In the genomic region with DNA sequence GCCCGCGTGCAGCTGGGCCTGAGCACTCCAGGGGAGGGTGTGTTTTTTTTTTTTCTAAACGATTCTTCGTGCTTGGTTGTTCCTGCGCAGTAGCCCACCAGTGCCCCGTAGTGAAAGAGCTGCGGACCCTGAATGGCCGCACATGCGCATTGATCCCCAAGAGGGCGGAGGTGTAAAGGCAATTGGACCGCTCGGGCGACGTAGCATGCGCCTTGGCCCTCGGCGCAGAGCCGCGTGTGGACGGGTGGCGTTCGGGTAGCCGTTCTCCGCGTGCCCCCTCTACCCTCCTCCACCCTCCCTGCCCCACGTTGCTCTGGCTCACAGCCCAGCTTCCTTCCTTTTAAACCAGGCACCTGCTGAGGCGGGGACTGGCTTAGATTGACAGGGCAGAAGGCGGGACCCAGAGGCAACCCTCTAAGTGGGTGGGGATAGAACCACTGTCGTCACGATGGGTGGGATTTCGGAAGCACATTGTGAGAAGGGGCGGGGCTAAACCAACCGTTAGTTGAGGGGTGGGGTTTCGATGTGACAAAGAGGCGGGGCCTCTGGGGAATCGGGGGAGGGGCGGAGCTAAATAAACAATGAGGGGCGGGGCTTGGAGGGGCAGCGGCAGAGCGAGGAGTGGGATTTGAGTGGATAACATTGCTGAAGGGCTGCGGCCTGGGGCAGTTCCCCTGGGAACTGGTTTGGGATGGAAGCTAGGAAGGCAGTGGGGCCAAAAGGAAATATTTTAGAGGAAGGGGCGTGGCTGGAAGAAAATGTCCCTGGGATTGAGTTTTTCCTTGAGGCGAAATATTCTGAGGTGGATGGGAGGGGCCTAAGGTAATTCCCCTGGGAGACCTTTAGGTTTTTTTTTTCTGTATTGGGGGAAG, we compare ENCODE assay signal across 8 cellular contexts. TPM values are rescaled to one million over a fixed set of nuclear protein-coding genes. Genes with fewer than 3 reads are reported as not detected.
A peak's percentile ranks its signal among the peaks of the same experiment; 100 is the strongest.
DNase-seq lines count a peak whose midpoint lies in the region; ATAC-seq and TF ChIP-seq lines count a peak whose summit lies in the region.

No MANE protein-coding gene starts in this region.

- TF ChIP-seq POLR2A in upper lobe of left lung (IDR thresholded peaks at IDR 0.05): peak in 2 of 4 donors; percentile 61 to 85

- 2% methylated on average over 40 to 43 of the region's 43 CpGs for WGBS in heart right ventricle, 2 donors
- 2 to 7% methylated on average over 31 to 41 of the region's 43 CpGs for WGBS in upper lobe of left lung, 2 donors

- intact Hi-C loops in heart right ventricle (cut with DNase I): loop anchor here in 4 of 10 donors (2.0 to 10.0 kb wide), 4 partner anchors 48 to 205 kb away; a partner anchor contains a TSS
- intact Hi-C loops in posterior cingulate gyrus (cut with DNase I): loop anchor here (5.0 kb wide), 1 partner anchor 402 kb away; no protein-coding TSS in a partner anchor

- peak; percentile 56 for ATAC-seq in HG02763 (IDR thresholded peaks at IDR 0.05; ENCODE audit: unreplicated experiment)
- ATAC-seq in heart right ventricle: peak; percentile 92 to 96 (median 93)
- peak; percentile 93 to 95 for ATAC-seq in upper lobe of left lung (ENCODE audit: low FRiP score in 2 of 2)

- H3K4me3 ChIP-seq in GM12865 (ENCODE audit: low read depth, low read length) (peak overlapping the region; percentile 82), adipocyte (ENCODE audit: low read length) (peak overlapping the region; percentile 97), heart right ventricle (peak overlapping the region; percentile 66 to 98 (median 94)), upper lobe of left lung (peak overlapping the region; percentile 73 to 100 (median 84))

- H3K36me3 ChIP-seq in adipocyte (ENCODE audit: control insufficient read depth, insufficient read depth, low read length, severe bottlenecking) (peaks cover 31% of the 10 kb centered on the region), heart right ventricle (peaks cover 0 to 44% (median 0%) of the 10 kb centered on the region in 9 donors), upper lobe of left lung (peaks cover 0 to 25% (median 18%) of the 10 kb centered on the region in 4 donors)

- H3K9ac ChIP-seq in adipocyte (ENCODE audit: low read length): peak overlapping the region; percentile 93

- no peaks in the 10 kb centered on the region for H3K27me3 ChIP-seq in adipocyte (replicated peaks; ENCODE audit: control insufficient read depth, insufficient read depth, low read length)
- no peaks in the 10 kb centered on the region for H3K27me3 ChIP-seq in heart right ventricle
- no peaks in the 10 kb centered on the region for H3K27me3 ChIP-seq in upper lobe of left lung

- TF ChIP-seq EP300 in upper lobe of left lung (IDR thresholded peaks at IDR 0.05): no peak

- DNase-seq in GM12865 (ENCODE audit: low read depth) (peak; percentile 99), NCI-H1417 treated with DMSO at 0.1 percent for 48 hours (lab: John Stamatoyannopoulos, UW) (peak; percentile 86), SW 1271 (lab: John Stamatoyannopoulos, UW) (peak; percentile 44 to 86), adipocyte (ENCODE audit: low read depth) (peak; percentile 98), heart right ventricle (peak; percentile 90 to 96), posterior cingulate gyrus (peak; percentile 84 to 99 (median 92)), upper lobe of left lung (peak; percentile 94)

- no peaks in the 10 kb centered on the region for H3K9me3 ChIP-seq in adipocyte (ENCODE audit: control insufficient read depth, low read length)
- no peaks in the 10 kb centered on the region for H3K9me3 ChIP-seq in heart right ventricle
- no peaks in the 10 kb centered on the region for H3K9me3 ChIP-seq in upper lobe of left lung

- H3K4me1 ChIP-seq in adipocyte (ENCODE audit: control insufficient read depth, insufficient read depth, low read length): peaks cover 13% of the 10 kb centered on the region
- peaks cover 4 to 53% (median 24%) of the 10 kb centered on the region in 9 donors for H3K4me1 ChIP-seq in heart right ventricle
- peaks cover 25 to 36% (median 27%) of the 10 kb centered on the region in 4 donors for H3K4me1 ChIP-seq in upper lobe of left lung

- TF ChIP-seq CTCF in GM12865 (IDR thresholded peaks at IDR 0.05; ENCODE audit: insufficient read depth, low read depth, low read length, missing control alignments) (no peak), heart right ventricle (IDR thresholded peaks at IDR 0.05) (no peak), upper lobe of left lung (IDR thresholded peaks at IDR 0.05) (peak in 4 of 6 experiments; percentile 25 to 50 (median 40))

- H3K27ac ChIP-seq in heart right ventricle: peak overlapping the region; percentile 71 to 98 (median 95)
- H3K27ac ChIP-seq in upper lobe of left lung: peak overlapping the region; percentile 91 to 97 (median 94)

RNA-seq across cellular contexts. Expression of a gene that starts 0.5 kb away (rescaled TPM):
- total RNA-seq in heart right ventricle (10 to 100 TPM; 23.1 to 48.1 (median 32.7) TPM), upper lobe of left lung (10 to 100 TPM; 34.7 to 44.4 (median 40.1) TPM)
- 10 to 100 TPM; 13.2 to 19.7 TPM for polyA plus RNA-seq in heart right ventricle

RNA-seq across cellular contexts. Expression of a gene that starts 0.8 kb away (rescaled TPM):
- 10 to 100 TPM in 3 of 10 donors, 1 to 10 TPM in 7; 6.4 to 33.8 (median 9.7) TPM for total RNA-seq in heart right ventricle
- 10 to 100 TPM; 14.1 to 22.0 TPM for polyA plus RNA-seq in heart right ventricle
- total RNA-seq in upper lobe of left lung: 10 to 100 TPM; 10.0 to 25.8 (median 15.3) TPM

RNA-seq across cellular contexts. Expression of a gene that starts 31.1 kb away (rescaled TPM):
- 1 to 10 TPM in 1 of 10 donors, under 1 TPM in 8, not detected in 1; 0.11 to 1.1 (median 0.42) TPM for total RNA-seq in heart right ventricle
- 1 to 10 TPM in 1 of 2 donors, under 1 TPM in 1; 0.20 to 1.7 TPM for polyA plus RNA-seq in heart right ventricle
- total RNA-seq in upper lobe of left lung: 1 to 10 TPM; 2.0 to 7.3 (median 4.4) TPM

RNA-seq across cellular contexts. Expression of a gene that starts 33.2 kb away (rescaled TPM):
- total RNA-seq in heart right ventricle (10 to 100 TPM in 1 of 10 donors, under 1 TPM in 7, not detected in 2; 0.26 to 26.9 (median 0.60) TPM), upper lobe of left lung (1 to 10 TPM in 5 of 6 donors, under 1 TPM in 1; 0.44 to 7.3 (median 2.1) TPM)
- polyA plus RNA-seq in heart right ventricle: under 1 TPM in 1 of 2 donors, not detected in 1; 0.33 TPM

RNA-seq across cellular contexts. Expression of a gene that starts 52.3 kb away (rescaled TPM):
- total RNA-seq in heart right ventricle: 10 to 100 TPM; 40.6 to 57.9 (median 50.6) TPM
- polyA plus RNA-seq in heart right ventricle: 10 to 100 TPM; 30.4 to 41.7 TPM
- total RNA-seq in upper lobe of left lung: 100 to 1,000 TPM in 1 of 6 donors, 10 to 100 TPM in 5; 22.9 to 140 (median 61.2) TPM

Comparison
In these comparisons a context has a peak if more than half of its experiments do, and no peak if none do; other contexts are left out.
1. Peak in every context shown above with its lines: DNase-seq, ATAC-seq, H3K4me3 ChIP-seq and H3K27ac ChIP-seq.
2. CTCF ChIP-seq: peak in upper lobe of left lung (4 of 6); none in GM12865 (single experiment) and heart right ventricle (0 of 9).